ENCODE assay signal across 28 cellular contexts in genomic region chr9:6956796-6957355, GRCh38.
A peak's percentile ranks its signal among the peaks of the same experiment; 100 is the strongest.
DNase-seq lines count a peak whose midpoint lies in the region; ATAC-seq, FAIRE-seq and TF ChIP-seq lines count a peak whose summit lies in the region.
"Had no signal": no experiment of that assay in that cellular context is flagged by ENCODE, and none has a peak within 500 bp of the region (broad histone marks: within the 10 kb centered on the region; RNA-seq: fewer than 3 reads in every experiment).

No MANE protein-coding gene starts in this region.

- ATAC-seq in pancreas: peak; percentile 45 to 55 (median 50)
- no peak for ATAC-seq in GM18868 (IDR thresholded peaks at IDR 0.05; ENCODE audit: unreplicated experiment)
- ATAC-seq: effector memory CD8-positive, alpha-beta T cell; left lobe of liver; stimulated activated memory B cell treated with anti-CD40 and anti-IgM and Interleukin-4, amounts not matched to agents 10 μg/mL and 1 μg/mL and 100 μg/mL, for 72 hours had no signal

- POLR2A ChIA-PET in MCF 10A (lab: Yijun Ruan, JAX): interaction anchor here (0.7 to 1.4 kb wide), 3 partner anchors 12 to 445 kb away, joined by 3 read pairs; no protein-coding TSS in a partner anchor

- H3K36me3 Mint-ChIP-seq in brain (no peaks in the 10 kb centered on the region), MCF 10A (ENCODE audit: insufficient read depth, unreplicated experiment) (peaks cover 6% of the 10 kb centered on the region)
- H3K36me3 Mint-ChIP-seq: type B pancreatic cell had no signal

- no peak overlapping the region for H3K4me3 Mint-ChIP-seq in brain
- no peak overlapping the region for H3K4me3 Mint-ChIP-seq in MCF 10A (ENCODE audit: unreplicated experiment)
- H3K4me3 Mint-ChIP-seq: activated CD4-positive, alpha-beta T cell treated with anti-CD3 and anti-CD28 coated beads, Interleukin-2, amount 10 ng/mL, durations not matched to agents 7 days and 5 days; activated T-cell treated with anti-CD3 and anti-CD28 coated beads, Interleukin-2, amount 50 U/mL, for 24 hours; effector memory CD8-positive, alpha-beta T cell; memory B cell; stimulated activated memory B cell treated with anti-CD40 and anti-IgM and Interleukin-4, amounts not matched to agents 10 μg/mL and 1 μg/mL and 100 μg/mL, for 72 hours; type B pancreatic cell had no signal

- BruUV-seq in MCF 10A (replicated peaks; lab: Mats Ljungman, UMichigan): no TSS peak

- H3K4me1 ChIP-seq in pancreas: peaks cover 5 to 9% (median 7%) of the 10 kb centered on the region in 3 donors
- H3K4me1 ChIP-seq: ascending aorta had no signal

- peak overlapping the region in 3 of 5 experiments; percentile 70 to 93 (median 73) for H3K27ac Mint-ChIP-seq in brain
- H3K27ac Mint-ChIP-seq in MCF 10A (ENCODE audit: low read depth, unreplicated experiment): no peak overlapping the region
- H3K27ac Mint-ChIP-seq: activated CD4-positive, alpha-beta T cell treated with anti-CD3 and anti-CD28 coated beads, Interleukin-2, amount 10 ng/mL, durations not matched to agents 7 days and 5 days; activated T-cell treated with anti-CD3 and anti-CD28 coated beads, Interleukin-2, amount 50 U/mL, for 24 hours; effector memory CD8-positive, alpha-beta T cell; memory B cell; stimulated activated memory B cell treated with anti-CD40 and anti-IgM and Interleukin-4, amounts not matched to agents 10 μg/mL and 1 μg/mL and 100 μg/mL, for 72 hours; type B pancreatic cell had no signal

- no peaks in the 10 kb centered on the region for H3K27me3 ChIP-seq in pancreas
- H3K27me3 ChIP-seq: ascending aorta, cardiac muscle cell had no signal

- TF ChIP-seq CTCF in D721Med (IDR thresholded peaks at IDR 0.05; ENCODE audit: insufficient read depth, missing control alignments) (no peak), brain (conservative IDR thresholded peaks at IDR 0.05) (no peak), pancreas (IDR thresholded peaks at IDR 0.05) (no peak), MCF 10A (IDR thresholded peaks at IDR 0.05; ENCODE audit: unreplicated experiment) (no peak)

- no peaks in the 10 kb centered on the region for H3K36me3 ChIP-seq in pancreas
- H3K36me3 ChIP-seq: cardiac muscle cell had no signal

- H3K9me3 ChIP-seq in pancreas: no peaks in the 10 kb centered on the region
- H3K9me3 ChIP-seq: ascending aorta, psoas muscle had no signal

- no peak overlapping the region for H3K4me3 ChIP-seq in pancreas
- H3K4me3 ChIP-seq: ascending aorta, cardiac muscle cell, coronary artery, psoas muscle had no signal

- H3K4me1 Mint-ChIP-seq in brain (peaks cover 74% of the 10 kb centered on the region), MCF 10A (ENCODE audit: insufficient read depth, unreplicated experiment) (no peaks in the 10 kb centered on the region)

- H3K9me3 Mint-ChIP-seq in brain (no peaks in the 10 kb centered on the region), MCF 10A (ENCODE audit: unreplicated experiment) (no peaks in the 10 kb centered on the region)
- H3K9me3 Mint-ChIP-seq: activated CD4-positive, alpha-beta T cell treated with anti-CD3 and anti-CD28 coated beads, Interleukin-2, amount 10 ng/mL, durations not matched to agents 7 days and 5 days; activated T-cell treated with anti-CD3 and anti-CD28 coated beads, Interleukin-2, amount 50 U/mL, for 24 hours; effector memory CD8-positive, alpha-beta T cell; memory B cell; stimulated activated memory B cell treated with anti-CD40 and anti-IgM and Interleukin-4, amounts not matched to agents 10 μg/mL and 1 μg/mL and 100 μg/mL, for 72 hours; type B pancreatic cell had no signal

- intact Hi-C loops in pancreas (cut with DNase I): no loop called here
- intact Hi-C loops in MCF 10A (cut with micrococcal nuclease): no loop called here

- peak; percentile 77 for FAIRE-seq in D721Med (lab: Jason Lieb, UNC)
- no peak for FAIRE-seq in pancreas (lab: Jason Lieb, UNC)
- FAIRE-seq: H1 had no signal

- H3K27me3 Mint-ChIP-seq in brain: no peaks in the 10 kb centered on the region
- H3K27me3 Mint-ChIP-seq in MCF 10A (ENCODE audit: insufficient read depth, unreplicated experiment): no peaks in the 10 kb centered on the region
- H3K27me3 Mint-ChIP-seq: activated CD4-positive, alpha-beta T cell treated with anti-CD3 and anti-CD28 coated beads, Interleukin-2, amount 10 ng/mL, durations not matched to agents 7 days and 5 days; activated T-cell treated with anti-CD3 and anti-CD28 coated beads, Interleukin-2, amount 50 U/mL, for 24 hours; effector memory CD8-positive, alpha-beta T cell; memory B cell; stimulated activated memory B cell treated with anti-CD40 and anti-IgM and Interleukin-4, amounts not matched to agents 10 μg/mL and 1 μg/mL and 100 μg/mL, for 72 hours; type B pancreatic cell had no signal

- H3K27ac ChIP-seq in pancreas: no peak overlapping the region
- H3K27ac ChIP-seq: ascending aorta, cardiac muscle cell, coronary artery, psoas muscle had no signal

- WGBS in pancreas, 2 donors: 38 to 47% methylated on average over 2 of the region's 2 CpGs

- CTCF ChIA-PET in MCF 10A (lab: Yijun Ruan, JAX): interaction anchor here (0.7 to 0.8 kb wide), 2 partner anchors 13 to 555 kb away, joined by 3 to 4 read pairs; no protein-coding TSS in a partner anchor

- no peak for DNase-seq in D721Med (ENCODE audit: insufficient read length, low spot score)
- DNase-seq in NCI-H1092 (lab: John Stamatoyannopoulos, UW): peak; percentile 49
- no peak for DNase-seq in pancreas
- no peak for DNase-seq in MCF 10A (ENCODE audit: unreplicated experiment)
- DNase-seq in putamen (ENCODE audit: low spot score): no peak
- DNase-seq: activated CD4-positive, alpha-beta T cell treated with anti-CD3 and anti-CD28 coated beads, Interleukin-2, amount 10 ng/mL, durations not matched to agents 7 days and 5 days; activated gamma-delta T cell; activated T-cell treated with anti-CD3 and anti-CD28 coated beads, Interleukin-2, amount 50 U/mL, for 24 hours; DMS79; effector memory CD8-positive, alpha-beta T cell; erythroblast; GDM1; NCI-H1048; NCI-H345; NCI-H82; psoas muscle; SIG-M5; stimulated activated CD4-positive, alpha-beta T cell treated with anti-CD3 and anti-CD28 coated beads, Interleukin-15, amount 100 ng/mL, for 24 hours had no signal
